Comparison of ENCODE assay signal across 16 cellular contexts in the genomic region with DNA sequence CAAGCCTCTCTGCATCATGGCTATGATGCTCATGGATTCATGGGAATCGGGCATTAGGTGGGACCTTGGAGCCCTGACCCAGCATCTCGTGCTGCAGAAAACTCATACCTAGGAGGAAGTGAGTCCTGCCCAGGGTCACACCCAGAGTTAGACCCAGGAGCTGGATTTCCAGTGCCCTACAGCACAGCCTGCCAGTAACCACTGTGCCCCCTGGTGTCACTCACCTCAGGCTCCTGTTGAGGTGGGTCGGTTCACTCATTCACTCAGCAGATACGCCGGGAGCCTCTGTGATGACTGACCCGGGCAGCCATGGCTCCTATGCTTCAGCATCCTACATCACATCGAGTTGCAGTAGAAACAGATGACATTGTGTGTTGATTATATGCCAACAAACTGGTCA.
DNase-seq lines count a peak whose midpoint lies in the region; ATAC-seq and TF ChIP-seq lines count a peak whose summit lies in the region.
"Had no signal": no experiment of that assay in that cellular context is flagged by ENCODE, and none has a peak within 500 bp of the region (broad histone marks: within the 10 kb centered on the region; RNA-seq: fewer than 3 reads in every experiment).

No MANE protein-coding gene starts in this region.

- DNase-seq in DND-41 (no peak), activated B cell treated with CpG ODN at 0.5 μM for 24 hours (no peak), midbrain (lab: John Stamatoyannopoulos, UW) (no peak), Right ventricle myocardium superior (no peak), activated gamma-delta T cell treated with Interleukin-2 at 50 U/mL for 16 hours (no peak)
- DNase-seq: CD4-positive, alpha-beta memory T cell; DMS79; EL; HCEC 1CT; HFFc6; KG1 had no signal

- H3K4me2 ChIP-seq in DND-41 (ENCODE audit: insufficient read depth, low read length): no peak overlapping the region
- no peak overlapping the region for H3K4me2 ChIP-seq in Loucy (ENCODE audit: low read depth, low read length, poor library complexity, severe bottlenecking)

- H3K27me3 Mint-ChIP-seq in activated B cell treated with CpG ODN at 0.5 μM for 24 hours: no peaks in the 10 kb centered on the region
- H3K27me3 Mint-ChIP-seq: B cell; CD4-positive, alpha-beta memory T cell; IgD-negative memory B cell had no signal

- H3K9ac ChIP-seq in DND-41 (ENCODE audit: low read depth, low read length) (no peak overlapping the region), Loucy (ENCODE audit: low read depth, low read length, poor library complexity, severe bottlenecking) (no peak overlapping the region)

- H3K4me3 ChIP-seq in DND-41 (ENCODE audit: low read depth in 1 of 2, low read length in 2 of 2): no peak overlapping the region
- H3K4me3 ChIP-seq in Loucy (ENCODE audit: low read length, poor library complexity, severe bottlenecking): no peak overlapping the region

- H3F3A ChIP-seq in Loucy (ENCODE audit: low read depth): no peaks in the 10 kb centered on the region

- peaks cover 88% of the 10 kb centered on the region for H3K4me1 ChIP-seq in DND-41 (ENCODE audit: insufficient read depth, low read length)
- peaks cover 15% of the 10 kb centered on the region for H3K4me1 ChIP-seq in Loucy (ENCODE audit: insufficient read depth, low read length, poor library complexity, severe bottlenecking)

- peaks cover 45% of the 10 kb centered on the region for H3K36me3 Mint-ChIP-seq in activated B cell treated with CpG ODN at 0.5 μM for 24 hours (ENCODE audit: low read depth)

- H3K27me3 ChIP-seq in DND-41 (ENCODE audit: insufficient read depth, low read length, poor library complexity) (no peaks in the 10 kb centered on the region), Loucy (ENCODE audit: insufficient read depth, low read length, poor library complexity, severe bottlenecking) (no peaks in the 10 kb centered on the region)

- H3K4me1 Mint-ChIP-seq in activated B cell treated with CpG ODN at 0.5 μM for 24 hours: no peaks in the 10 kb centered on the region

- no peak overlapping the region for H3K27ac Mint-ChIP-seq in activated B cell treated with CpG ODN at 0.5 μM for 24 hours
- H3K27ac Mint-ChIP-seq: B cell, HFFc6 had no signal

- CTCF ChIA-PET in activated B cell treated with CpG ODN at 0.5 μM for 24 hours (lab: Charles Lee): interaction anchor here (1.0 to 2.0 kb wide), 2 partner anchors 142 to 156 kb away, joined by 3 to 7 read pairs; no protein-coding TSS in a partner anchor

- POLR2A ChIA-PET in activated B cell treated with CpG ODN at 0.5 μM for 24 hours (lab: Charles Lee): no interaction called here

- H3K4me3 Mint-ChIP-seq in activated B cell treated with CpG ODN at 0.5 μM for 24 hours: no peak overlapping the region
- H3K4me3 Mint-ChIP-seq: B cell; CD4-positive, alpha-beta memory T cell; HFFc6; IgD-negative memory B cell had no signal

- H3K36me3 ChIP-seq in DND-41 (ENCODE audit: insufficient read depth, low read length): peaks cover 92% of the 10 kb centered on the region
- peaks cover 87% of the 10 kb centered on the region; the same call in 1 of the 2 replicates for H3K36me3 ChIP-seq in Loucy (ENCODE audit: insufficient read depth, low read length)

- intact Hi-C loops in activated B cell treated with CpG ODN at 0.5 μM for 24 hours (cut with micrococcal nuclease) (loop anchor here (10.0 kb wide), 1 partner anchor 345 kb away; the partner anchor contains the start of gene CCDC182), Right ventricle myocardium superior (cut with DNase I) (no loop called here)

- H3K79me2 ChIP-seq in DND-41 (ENCODE audit: insufficient read depth, low read length) (peaks cover 100% of the 10 kb centered on the region), Loucy (ENCODE audit: insufficient read depth, low read length) (peaks cover 100% of the 10 kb centered on the region)

- no peak overlapping the region for H2AFZ ChIP-seq in DND-41 (ENCODE audit: low read depth, low read length)
- H2AFZ ChIP-seq in Loucy (ENCODE audit: low read length): no peak overlapping the region

- no peaks in the 10 kb centered on the region for H3K9me2 ChIP-seq in Loucy (replicated peaks; ENCODE audit: low read depth, low read length)

- ATAC-seq in DND-41 (ENCODE audit: insufficient read depth, low read depth): no peak
- ATAC-seq in activated B cell treated with CpG ODN at 0.5 μM for 24 hours (ENCODE audit: low read depth): peak; percentile 34
- ATAC-seq in Right ventricle myocardium superior (ENCODE audit: poor library complexity): no peak

- no peaks in the 10 kb centered on the region for H3K9me3 Mint-ChIP-seq in activated B cell treated with CpG ODN at 0.5 μM for 24 hours
- H3K9me3 Mint-ChIP-seq: HFFc6, IgD-negative memory B cell had no signal

- no peaks in the 10 kb centered on the region for H3K9me3 ChIP-seq in DND-41 (ENCODE audit: insufficient read depth, low read length, severe bottlenecking)
- H3K9me3 ChIP-seq in Loucy (ENCODE audit: insufficient read depth, low read depth, low read length): no peaks in the 10 kb centered on the region

- H3K27ac ChIP-seq in DND-41 (ENCODE audit: low read length): peak overlapping the region; percentile 88
- H3K27ac ChIP-seq: C4-2B had no signal

- H4K20me1 ChIP-seq in DND-41 (ENCODE audit: insufficient read depth, low read length) (peaks cover 52% of the 10 kb centered on the region), Loucy (ENCODE audit: insufficient read depth, low read length, poor library complexity, severe bottlenecking) (peaks cover 51% of the 10 kb centered on the region)

- no peak for TF ChIP-seq CTCF in DND-41 (IDR thresholded peaks at IDR 0.05; ENCODE audit: borderline replicate concordance, extremely low read depth, low read length, poor library complexity, severe bottlenecking)
- 0 out of 3 replicates have a peak, but pooled peaks have one; percentile 22 for TF ChIP-seq CTCF in GM12872 (IDR thresholded peaks at IDR 0.05; ENCODE audit: insufficient read depth, low read depth, low read length)
- TF ChIP-seq CTCF in Loucy (conservative IDR thresholded peaks at IDR 0.05; ENCODE audit: low read length): peak; percentile 25
- no peak for TF ChIP-seq CTCF in activated B cell treated with CpG ODN at 0.5 μM for 24 hours (IDR thresholded peaks at IDR 0.05)

Comparison
In these comparisons a context has a peak if more than half of its experiments do, and no peak if none do; other contexts are left out.
1. CTCF ChIP-seq: peak in GM12872 (single experiment) and Loucy (single experiment); none in DND-41 (single experiment) and activated B cell treated with CpG ODN at 0.5 μM for 24 hours (single experiment).